Comparison of ENCODE assay signal across 36 cellular contexts in the genomic region with DNA sequence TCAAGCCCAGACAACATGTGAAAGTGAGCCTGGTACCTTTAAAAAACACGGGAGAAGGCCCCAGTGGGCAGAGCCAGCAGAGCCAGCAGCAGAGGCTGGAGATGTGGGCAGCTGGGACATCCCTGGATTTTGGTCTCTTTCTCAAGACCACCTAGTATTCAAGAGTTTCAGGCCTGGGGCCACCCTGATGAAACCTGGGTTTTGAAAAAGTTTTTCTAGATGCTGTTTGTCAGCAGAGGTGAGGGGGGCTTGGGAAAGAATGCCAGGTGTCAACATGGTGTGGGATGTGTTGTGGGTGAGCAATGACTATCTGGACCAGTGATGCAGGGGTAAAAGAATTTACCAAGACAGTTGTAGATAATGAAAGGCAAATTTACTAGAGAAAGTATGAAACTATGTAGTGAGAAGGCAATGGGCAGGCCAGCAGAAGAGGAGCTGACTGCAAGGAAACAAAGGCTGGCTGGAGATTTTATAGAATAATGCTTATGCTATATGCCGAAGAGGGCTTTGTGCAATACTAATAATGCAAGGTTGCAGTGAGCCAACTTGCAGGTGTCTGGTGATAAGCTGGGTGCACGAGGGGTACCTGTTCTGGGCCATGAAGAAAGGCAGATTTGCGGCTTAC.
"Had no signal": no experiment of that assay in that cellular context is flagged by ENCODE, and none has a peak within 500 bp of the region (broad histone marks: within the 10 kb centered on the region; RNA-seq: fewer than 3 reads in every experiment).

No MANE protein-coding gene starts in this region.

- DNase-seq: activated B cell treated with CpG ODN at 0.5 μM for 24 hours; activated CD4-positive, alpha-beta memory T cell treated with anti-CD3 and anti-CD28 coated beads, Interleukin-2, amount 10 ng/mL, durations not matched to agents 7 days and 5 days; activated CD4-positive, alpha-beta T cell treated with anti-CD3 and anti-CD28 coated beads for 48 hours; activated CD4-positive, CD25-positive, alpha-beta regulatory T cell treated with anti-CD3 and anti-CD28 coated beads, Interleukin-2, amount 50 U/mL, for 72 hours; activated CD8-positive, alpha-beta memory T cell treated with anti-CD3 and anti-CD28 coated beads for 24 hours; activated CD8-positive, alpha-beta memory T cell treated with anti-CD3 and anti-CD28 coated beads, Interleukin-2, amount 10 ng/mL, durations not matched to agents 7 days and 5 days; activated CD8-positive, alpha-beta memory T cell treated with anti-CD3 and anti-CD28 coated beads, Interleukin-2, amount 50 U/mL, for 48 hours; activated effector memory CD4-positive, alpha-beta T cell treated with Interleukin-2 at 50 U/mL for 16 hours; activated naive CD4-positive, alpha-beta T cell treated with anti-CD3 and anti-CD28 coated beads, Interleukin-2, amount 50 U/mL, for 16 hours; activated naive CD8-positive, alpha-beta T cell treated with anti-CD3 and anti-CD28 coated beads for 36 hours; activated T-cell treated with anti-CD3 and anti-CD28 coated beads, Interleukin-2, amount 50 U/mL, for 48 hours; amygdala; KG1; MM.1S; MV-4-11; NCI-H1092; NCI-H1436 treated with DMSO at 0.1 percent for 48 hours; NCI-H1694 treated with DMSO at 0.1 percent for 48 hours; NCI-H2081; NCI-H345; NCI-H510A; NCI-H526; NCI-H748 treated with DMSO at 0.1 percent for 48 hours; NK-92 treated with Interleukin-12 subunit alpha and Interleukin-12 subunit beta, amount 100 ng/mL, for 24 hours; PC-3; RPMI8226; SIG-M5; T-cell; T-helper 2 cell; T-helper 9 cell had no signal

- H3K4me3 ChIP-seq: ascending aorta, cardiac muscle cell, Peyer's patch had no signal

- H3K9me3 ChIP-seq: ascending aorta, Peyer's patch had no signal

- H3K27me3 ChIP-seq: ascending aorta, cardiac muscle cell, Peyer's patch had no signal

- ATAC-seq: activated CD8-positive, alpha-beta memory T cell treated with anti-CD3 and anti-CD28 coated beads, Interleukin-2, amount 10 ng/mL, durations not matched to agents 7 days and 5 days; PC-3; Right ventricle myocardium inferior; SK-N-SH treated with all-trans-retinoic acid at 6 μM for 48 hours; T-cell had no signal

- H3K4me1 ChIP-seq: ascending aorta had no signal

- H3K27ac ChIP-seq: ascending aorta, cardiac muscle cell, VCaP had no signal

- H3K36me3 ChIP-seq: ascending aorta, cardiac muscle cell, Peyer's patch had no signal
